Comparison of ENCODE assay signal across 8 cellular contexts in genomic region chr11:65316979-65317786, GRCh38. TPM values are rescaled to one million over a fixed set of nuclear protein-coding genes. Genes with fewer than 3 reads are reported as not detected.
DNase-seq lines count a peak whose midpoint lies in the region; ATAC-seq, FAIRE-seq and TF ChIP-seq lines count a peak whose summit lies in the region.

No MANE protein-coding gene starts in this region.

- peaks cover 7% of the 10 kb centered on the region; the same call in 1 of the 2 replicates for H3K23me2 ChIP-seq in H1 (ENCODE audit: low read depth, low read length)

- no peaks in the 10 kb centered on the region for H3K9me3 ChIP-seq in H1 (ENCODE audit: insufficient read depth in 2 of 2, low read depth in 1 of 2, low read length in 1 of 2)
- H3K9me3 ChIP-seq in mucosa of descending colon: no peaks in the 10 kb centered on the region

- H2AK5ac ChIP-seq in H1 (ENCODE audit: low read depth, low read length): no peak overlapping the region

- no peak overlapping the region for H3K23ac ChIP-seq in H1 (ENCODE audit: insufficient read length)

- peak overlapping the region; percentile 51 for H3K18ac ChIP-seq in H1 (ENCODE audit: extremely low read depth, low read length)

- H3K4me1 ChIP-seq in H1 (replicated peaks in 1 of 4; ENCODE audit: control insufficient read depth in 3 of 4, insufficient read depth in 4 of 4, low read length in 3 of 4): peaks cover 0 to 13% (median 10%) of the 10 kb centered on the region in 4 experiments; a peak in 6 of 7 replicates
- H3K4me1 ChIP-seq in mucosa of descending colon (ENCODE audit: low read depth): peaks cover 23% of the 10 kb centered on the region

- POLR2A ChIA-PET in H1 (lab: Charles Lee; ENCODE audit: partially characterized antibody): interaction anchor here (0.8 to 14.1 kb wide), 14 partner anchors 12 to 200 kb away, joined by 3 to 208 read pairs (median 4); partner anchors contain the start of genes CAPN1, DPF2, POLA2 and TIGD3

- TF ChIP-seq EP300 in H1 (IDR thresholded peaks at IDR 0.05; ENCODE audit: borderline replicate concordance in 1 of 2, low read depth in 2 of 2, low read length in 2 of 2): no peak

- TF ChIP-seq CTCF in H1 (IDR thresholded peaks at IDR 0.05; ENCODE audit: control extremely low read depth in 1 of 3, insufficient read depth in 1 of 3, low read depth in 1 of 3, low read length in 3 of 3): no peak
- no peak for TF ChIP-seq CTCF in mucosa of descending colon (IDR thresholded peaks at IDR 0.05)

- no peak overlapping the region for H3K14ac ChIP-seq in H1 (ENCODE audit: insufficient read length)

- H2BK120ac ChIP-seq in H1 (replicated peaks; ENCODE audit: low read depth, low read length): peak overlapping the region; percentile 2

- peak overlapping the region; percentile 88 for H4K91ac ChIP-seq in H1 (replicated peaks; ENCODE audit: insufficient read length, low read length)

- H2BK5ac ChIP-seq in H1 (ENCODE audit: low read depth, low read length): peak overlapping the region; percentile 85; the same call in 1 of the 2 replicates

- peak overlapping the region; percentile 5 for H3K56ac ChIP-seq in H1 (replicated peaks; ENCODE audit: insufficient read length, low read depth, low read length)

- H3K27me3 ChIP-seq in H1 (replicated peaks in 1 of 4; ENCODE audit: control insufficient read depth in 3 of 4, extremely low read depth in 1 of 4, insufficient read depth in 3 of 4, low read length in 3 of 4): peaks cover 0 to 15% (median 9%) of the 10 kb centered on the region in 4 experiments; a peak in 5 of 7 replicates

- peak overlapping the region; percentile 24 for H3K4ac ChIP-seq in H1 (replicated peaks; ENCODE audit: insufficient read length, low read depth, low read length)

- peaks cover 6 to 15% of the 10 kb centered on the region in 2 experiments for H4K20me1 ChIP-seq in H1 (replicated peaks in 1 of 2; ENCODE audit: control insufficient read depth in 1 of 2, insufficient read depth in 2 of 2, low read length in 2 of 2)

- DNase-seq in AG08396 (ENCODE audit: low spot score): peak; percentile 57
- DNase-seq in NAMALWA (ENCODE audit: low spot score): peak; percentile 26
- DNase-seq in H1 (ENCODE audit: low read depth in 1 of 2, low spot score in 2 of 2): peak in 1 of 2 experiments; percentile 62
- peak; percentile 83 to 89 (median 87) for DNase-seq in mucosa of descending colon
- DNase-seq in NCI-H345 (lab: John Stamatoyannopoulos, UW): no peak
- no peak for DNase-seq in 8988T
- no peak for DNase-seq in OCI-M2 (lab: John Stamatoyannopoulos, UW; ENCODE audit: unreplicated experiment)

- intact Hi-C loops in mucosa of descending colon (cut with DNase I, micrococcal nuclease): no loop called here

- H2BK15ac ChIP-seq in H1 (ENCODE audit: low read length): no peak overlapping the region; the same call in 1 of the 2 replicates

- peaks cover 10% of the 10 kb centered on the region for H3K79me1 ChIP-seq in H1 (ENCODE audit: low read depth, low read length)

- TF ChIP-seq POLR2A in H1 (IDR thresholded peaks at IDR 0.05; ENCODE audit: control extremely low read depth in 1 of 2, low read depth in 2 of 2, low read length in 2 of 2): no peak

- ATAC-seq in mucosa of descending colon (peak; percentile 55), HG03097 (IDR thresholded peaks at IDR 0.05; ENCODE audit: low FRiP score, unreplicated experiment) (no peak)

- no peak overlapping the region for H4K8ac ChIP-seq in H1 (ENCODE audit: extremely low read depth, insufficient read depth, low read length)

- peaks cover 0 to 16% of the 10 kb centered on the region in 2 experiments; a peak in 2 of 4 replicates for H3K79me2 ChIP-seq in H1 (ENCODE audit: control insufficient read depth in 1 of 2, insufficient read depth in 2 of 2, low read length in 2 of 2)

- H3K4me3 ChIP-seq in H1 (ENCODE audit: extremely low read depth in 1 of 4, insufficient read depth in 2 of 4, low read depth in 3 of 4, low read length in 4 of 4) (peak overlapping the region in 3 of 4 experiments; percentile 18 to 84 (median 32); a peak in 5 of 8 replicates), mucosa of descending colon (no peak overlapping the region)

- H3K9ac ChIP-seq in H1 (replicated peaks in 1 of 4; ENCODE audit: extremely low read depth in 1 of 4, low read depth in 3 of 4, low read length in 3 of 4): peak overlapping the region in 1 of 4 experiments; percentile 3; a peak in 1 of 7 replicates

- no peak overlapping the region for H3K27ac ChIP-seq in H1 (ENCODE audit: low read depth, low read length)

- 0 out of 2 replicates have a peak overlapping the region, but pooled peaks have one; percentile 90 for H2BK20ac ChIP-seq in H1 (ENCODE audit: low read length)

- H4K5ac ChIP-seq in H1 (ENCODE audit: insufficient read length, low read depth, low read length): no peak overlapping the region

- TF ChIP-seq RAD21 in H1 (IDR thresholded peaks at IDR 0.05 in 1 of 2, conservative IDR thresholded peaks at IDR 0.05 in 1 of 2; ENCODE audit: low read depth in 2 of 2, low read length in 2 of 2): no peak

- no peak overlapping the region for H2AFZ ChIP-seq in H1 (ENCODE audit: low read length)

- WGBS in H1 (ENCODE audit: extremely low coverage in 1 of 2, insufficient coverage in 1 of 2, insufficient read length in 1 of 2, insufficient replicate concordance in 2 of 2, low coverage in 1 of 2, low lambda C conversion rate in 2 of 2, missing lambda C conversion rate in 1 of 2), 2 experiments: 24% methylated on average over 9 of the region's 14 CpGs; no CpG with 5 or more reads in 1 of the 2 experiments

- H3K4me2 ChIP-seq in H1 (ENCODE audit: insufficient read depth in 1 of 2, low read depth in 2 of 2, low read length in 2 of 2): peak overlapping the region; percentile 78 to 79

- no peak for FAIRE-seq in H1 (lab: Jason Lieb, UNC)

- H3K36me3 ChIP-seq in H1 (ENCODE audit: control insufficient read depth in 2 of 4, insufficient read depth in 4 of 4, low read length in 3 of 4) (peaks cover 0 to 15% (median 7%) of the 10 kb centered on the region in 4 experiments; a peak in 7 of 8 replicates), mucosa of descending colon (ENCODE audit: low read depth) (no peaks in the 10 kb centered on the region)

- CTCF ChIA-PET in H1 (lab: Charles Lee; ENCODE audit: partially characterized antibody): interaction anchor here (0.6 to 52.8 kb wide), 25 partner anchors 8 to 325 kb away, joined by 3 to 1179 read pairs (median 4); partner anchors contain the start of gene DPF2

- H2BK12ac ChIP-seq in H1 (ENCODE audit: low read depth, low read length): peak overlapping the region; percentile 86; the same call in 1 of the 2 replicates

TF ChIP-seq in H1, 55 proteins besides CTCF, POLR2A, EP300 and RAD21:
- no peak for TF ChIP-seq TCF12 (IDR thresholded peaks at IDR 0.05; ENCODE audit: low read depth, low read length)
- 0 out of 2 replicates have a peak, but pooled peaks have one; percentile 31 for TF ChIP-seq MAX (IDR thresholded peaks at IDR 0.05)

RNA-seq across cellular contexts. Expression of gene CDC42EP2, which starts 2.5 kb away (rescaled TPM):
- 11.7 and 11.8 TPM in 2 replicates for total RNA-seq in H1 (2021; fragmentation: NEBNext Ultra II Directional; extraction: Animal tissue kit (Norgen Biotek cat#: 25700))
- polyA plus RNA-seq in H1 (2011; rRNA removed): 13.3 and 19.4 TPM in 2 replicates
- 4.6 TPM for polyA plus RNA-seq in H1 (2011; cell fraction: cytosol; rRNA removed)
- polyA plus RNA-seq in H1 (2011; cell fraction: nucleus; rRNA removed): 14.3 TPM
- polyA plus RNA-seq in H1 (2012, experiment 1 of 2): 10.0 to 13.0 TPM (median 12.5 TPM) in 4 replicates
- 11.2 TPM for polyA plus RNA-seq in H1 (2012, experiment 2 of 2)
- 11.6 TPM for polyA plus RNA-seq in H1 (2013, experiment 1 of 2)
- 13.0 TPM for polyA plus RNA-seq in H1 (2013, experiment 2 of 2)
- 5.2 and 18.4 TPM in 2 replicates for polyA minus RNA-seq in H1 (2011; rRNA and poly(A)+ RNA removed)
- 5.3 TPM for polyA minus RNA-seq in H1 (2011; cell fraction: cytosol; rRNA and poly(A)+ RNA removed)
- polyA minus RNA-seq in H1 (2011; cell fraction: nucleus; rRNA and poly(A)+ RNA removed): 21.8 TPM
- total RNA-seq in mucosa of descending colon: 10 to 100 TPM in 2 of 3 donors, 1 to 10 TPM in 1; 7.0 to 27.4 (median 11.6) TPM

RNA-seq across cellular contexts. Expression of gene DPF2, which starts 16.5 kb away (rescaled TPM):
- 67.2 and 79.2 TPM in 2 replicates for total RNA-seq in H1 (2021; fragmentation: NEBNext Ultra II Directional; extraction: Animal tissue kit (Norgen Biotek cat#: 25700))
- 53.6 and 88.1 TPM in 2 replicates for polyA plus RNA-seq in H1 (2011; rRNA removed)
- 54.2 TPM for polyA plus RNA-seq in H1 (2011; cell fraction: cytosol; rRNA removed)
- 92.9 TPM for polyA plus RNA-seq in H1 (2011; cell fraction: nucleus; rRNA removed)
- polyA plus RNA-seq in H1 (2012, experiment 1 of 2): 54.9 to 59.5 TPM (median 58.3 TPM) in 4 replicates
- polyA plus RNA-seq in H1 (2012, experiment 2 of 2): 59.4 TPM
- polyA plus RNA-seq in H1 (2013, experiment 1 of 2): 59.5 TPM
- polyA plus RNA-seq in H1 (2013, experiment 2 of 2): 55.5 TPM
- 39.9 and 69.2 TPM in 2 replicates for polyA minus RNA-seq in H1 (2011; rRNA and poly(A)+ RNA removed)
- polyA minus RNA-seq in H1 (2011; cell fraction: cytosol; rRNA and poly(A)+ RNA removed): 31.1 TPM
- polyA minus RNA-seq in H1 (2011; cell fraction: nucleus; rRNA and poly(A)+ RNA removed): 38.0 TPM
- 10 to 100 TPM; 32.8 to 62.9 (median 35.5) TPM for total RNA-seq in mucosa of descending colon

RNA-seq across cellular contexts. Expression of gene TIGD3, which starts 37.4 kb away (rescaled TPM):
- total RNA-seq in H1 (2021; fragmentation: NEBNext Ultra II Directional; extraction: Animal tissue kit (Norgen Biotek cat#: 25700)): 0.88 and 1.3 TPM in 2 replicates
- 1.1 TPM in 2 replicates for polyA plus RNA-seq in H1 (2011; rRNA removed)
- polyA plus RNA-seq in H1 (2011; cell fraction: cytosol; rRNA removed): 1.3 TPM
- polyA plus RNA-seq in H1 (2011; cell fraction: nucleus; rRNA removed): 1.4 TPM
- 0.97 to 1.5 TPM (median 1.1 TPM) in 4 replicates for polyA plus RNA-seq in H1 (2012, experiment 1 of 2)
- 1.4 TPM for polyA plus RNA-seq in H1 (2012, experiment 2 of 2)
- 1.1 TPM for polyA plus RNA-seq in H1 (2013, experiment 1 of 2)
- 1.2 TPM for polyA plus RNA-seq in H1 (2013, experiment 2 of 2)
- 0.61 and 0.88 TPM in 2 replicates for polyA minus RNA-seq in H1 (2011; rRNA and poly(A)+ RNA removed)
- 1.2 TPM for polyA minus RNA-seq in H1 (2011; cell fraction: cytosol; rRNA and poly(A)+ RNA removed)
- polyA minus RNA-seq in H1 (2011; cell fraction: nucleus; rRNA and poly(A)+ RNA removed): 2.3 TPM
- under 1 TPM in 2 of 3 donors, not detected in 1; 0.14 to 0.53 TPM for total RNA-seq in mucosa of descending colon

RNA-seq across cellular contexts. Expression of gene POLA2, which starts 55.4 kb away (rescaled TPM):
- total RNA-seq in H1 (2021; fragmentation: NEBNext Ultra II Directional; extraction: Animal tissue kit (Norgen Biotek cat#: 25700)): 31.2 and 34.6 TPM in 2 replicates
- 48.1 and 55.9 TPM in 2 replicates for polyA plus RNA-seq in H1 (2011; rRNA removed)
- 49.0 TPM for polyA plus RNA-seq in H1 (2011; cell fraction: cytosol; rRNA removed)
- 52.8 TPM for polyA plus RNA-seq in H1 (2011; cell fraction: nucleus; rRNA removed)
- polyA plus RNA-seq in H1 (2012, experiment 1 of 2): 28.2 to 35.6 TPM (median 32.2 TPM) in 4 replicates
- polyA plus RNA-seq in H1 (2012, experiment 2 of 2): 17.1 TPM
- polyA plus RNA-seq in H1 (2013, experiment 1 of 2): 13.1 TPM
- 10.8 TPM for polyA plus RNA-seq in H1 (2013, experiment 2 of 2)
- polyA minus RNA-seq in H1 (2011; rRNA and poly(A)+ RNA removed): 95.6 and 117 TPM in 2 replicates
- 36.3 TPM for polyA minus RNA-seq in H1 (2011; cell fraction: cytosol; rRNA and poly(A)+ RNA removed)
- 67.8 TPM for polyA minus RNA-seq in H1 (2011; cell fraction: nucleus; rRNA and poly(A)+ RNA removed)
- total RNA-seq in mucosa of descending colon: 10 to 100 TPM in 2 of 3 donors, 1 to 10 TPM in 1; 8.9 to 14.4 (median 11.4) TPM

Comparison
In these comparisons a context has a peak if more than half of its experiments do, and no peak if none do; other contexts are left out.
1. DNase-seq: peak in AG08396 (single experiment), NAMALWA (single experiment) and mucosa of descending colon (3 of 3); none in NCI-H345 (single experiment), 8988T (single experiment) and OCI-M2 (single experiment).